ENCODE assay signal across 12 cellular contexts in the genomic region with DNA sequence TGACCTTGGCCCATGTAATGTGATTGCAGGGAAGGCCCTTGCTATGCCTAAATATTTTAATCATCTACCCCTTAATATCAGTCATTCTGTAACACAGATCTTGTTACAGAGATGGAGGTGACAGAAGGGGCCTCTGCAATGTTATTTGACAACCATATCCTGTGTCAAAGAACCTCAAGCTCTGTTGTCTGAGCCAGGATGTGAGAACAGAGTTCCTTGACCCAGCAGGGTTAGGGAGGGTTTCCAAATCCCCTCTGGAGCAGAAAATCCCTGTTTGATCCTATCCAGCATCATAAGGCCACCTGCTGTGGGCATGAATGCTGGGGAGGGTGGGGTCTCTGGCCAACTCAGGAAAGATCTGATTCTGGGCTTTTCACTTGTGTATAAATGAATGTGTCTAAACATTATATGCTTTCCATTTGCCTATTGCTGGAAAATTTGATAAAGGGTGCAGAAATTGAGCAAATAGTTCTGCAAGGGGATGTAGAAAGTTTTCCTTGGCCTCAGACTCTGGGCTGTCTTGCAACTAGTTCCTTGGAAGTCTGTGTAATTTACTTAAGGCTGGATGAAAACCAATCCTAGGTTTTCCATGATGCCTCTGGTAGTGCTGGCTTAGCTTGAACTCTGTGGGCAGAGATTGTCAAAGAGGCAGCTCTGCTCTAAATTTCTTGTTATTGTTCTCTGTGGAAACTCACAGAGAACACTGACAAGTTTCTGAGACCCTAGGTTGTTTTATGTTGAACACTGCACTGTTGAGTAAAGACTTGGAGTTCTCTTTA.
"Had no signal": no experiment of that assay in that cellular context is flagged by ENCODE, and none has a peak within 500 bp of the region (broad histone marks: within the 10 kb centered on the region; RNA-seq: fewer than 3 reads in every experiment).

No MANE protein-coding gene starts in this region.

- H3K4me3 ChIP-seq: lower lobe of right lung had no signal

- H3K9me3 Mint-ChIP-seq: activated T-helper 1 cell treated with anti-CD3 and anti-CD28 coated beads, Interleukin-12 subunit alpha, Interleukin-12 subunit beta, Interleukin-2, Interleukin-4 antibody, amounts not matched to agents 30 ng/mL and 10 ng/mL and 1 ng/mL, durations not matched to agents 14 hours and 24 hours and 36 hours had no signal

- H3K36me3 ChIP-seq: lower lobe of right lung had no signal

- H3K9me3 ChIP-seq: lower lobe of right lung had no signal

- H3K27ac Mint-ChIP-seq: activated CD8-positive, alpha-beta T cell treated with anti-CD3 and anti-CD28 coated beads, Interleukin-2, amount 10 ng/mL, durations not matched to agents 7 days and 5 days; activated T-helper 1 cell treated with anti-CD3 and anti-CD28 coated beads, Interleukin-12 subunit alpha, Interleukin-12 subunit beta, Interleukin-2, Interleukin-4 antibody, amounts not matched to agents 30 ng/mL and 10 ng/mL and 1 ng/mL, durations not matched to agents 14 hours and 24 hours and 36 hours; T-helper 17 cell; WTC11 had no signal

- H3K4me3 Mint-ChIP-seq: activated CD8-positive, alpha-beta T cell treated with anti-CD3 and anti-CD28 coated beads, Interleukin-2, amount 10 ng/mL, durations not matched to agents 7 days and 5 days; activated T-helper 1 cell treated with anti-CD3 and anti-CD28 coated beads, Interleukin-12 subunit alpha, Interleukin-12 subunit beta, Interleukin-2, Interleukin-4 antibody, amounts not matched to agents 30 ng/mL and 10 ng/mL and 1 ng/mL, durations not matched to agents 14 hours and 24 hours and 36 hours; naive B cell; T-helper 17 cell; WTC11 had no signal

- H3K27ac ChIP-seq: lower lobe of right lung had no signal

- DNase-seq: activated CD4-positive, alpha-beta T cell treated with anti-CD3 and anti-CD28 coated beads for 48 hours; activated CD8-positive, alpha-beta T cell treated with anti-CD3 and anti-CD28 coated beads, Interleukin-2, amount 10 ng/mL, durations not matched to agents 7 days and 5 days; activated naive CD4-positive, alpha-beta T cell treated with Interleukin-2 at 50 U/mL for 16 hours; lower lobe of right lung; midbrain; naive B cell; stimulated activated CD4-positive, alpha-beta T cell treated with anti-CD3 and anti-CD28 coated beads, Interleukin-12 subunit alpha, Interleukin-12 subunit beta, amount 100 ng/mL, for 4 hours; stimulated activated CD4-positive, alpha-beta T cell treated with anti-CD3 and anti-CD28 coated beads, Interleukin-2, amount 100 ng/mL, for 48 hours; stimulated activated naive CD4-positive, alpha-beta T cell treated with Interleukin-2 at 50 U/mL for 16 hours; T-helper 17 cell had no signal

- H3K4me1 ChIP-seq: lower lobe of right lung had no signal

- H3K4me1 Mint-ChIP-seq: naive B cell, T-helper 17 cell, WTC11 had no signal

- H3K36me3 Mint-ChIP-seq: naive B cell, WTC11 had no signal
